Comparison of ENCODE assay signal across 16 cellular contexts in the genomic region with DNA sequence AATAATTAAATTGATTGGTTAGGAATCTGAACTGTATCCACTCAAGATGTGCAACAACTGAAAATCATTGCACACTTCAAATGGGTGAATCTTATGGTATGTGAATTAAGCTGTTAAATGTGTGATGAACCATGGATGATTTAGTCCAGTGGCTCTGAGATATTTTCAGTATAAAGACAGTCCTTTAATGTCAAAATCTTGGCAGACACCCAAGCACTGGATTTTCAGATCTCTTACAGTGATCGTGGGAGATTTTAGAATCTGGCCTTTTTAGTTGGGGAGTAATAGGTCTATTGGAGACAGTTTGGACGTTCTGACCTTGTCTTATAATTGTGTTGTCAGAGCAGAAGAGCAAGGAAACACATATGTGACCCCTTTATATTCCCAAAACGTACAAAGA. TPM values are rescaled to one million over a fixed set of nuclear protein-coding genes. Genes with fewer than 3 reads are reported as not detected.
"Had no signal": no experiment of that assay in that cellular context is flagged by ENCODE, and none has a peak within 500 bp of the region (broad histone marks: within the 10 kb centered on the region; RNA-seq: fewer than 3 reads in every experiment).

No MANE protein-coding gene starts in this region.

RNA-seq across cellular contexts. Expression of gene SSX7, which starts 4.0 kb away (rescaled TPM):
- total RNA-seq: natural killer cell, occipital lobe, osteoblast, ovary, progenitor cell of endocrine pancreas, psoas muscle, right atrium auricular region, sciatic nerve, smooth muscle cell, spleen, suprapubic skin, testis, tibial nerve, upper lobe of left lung, ureter, vagina had no signal

RNA-seq across cellular contexts. Expression of gene SSX2, which starts 56.3 kb away (rescaled TPM):
- total RNA-seq: natural killer cell, occipital lobe, osteoblast, ovary, progenitor cell of endocrine pancreas, psoas muscle, right atrium auricular region, sciatic nerve, smooth muscle cell, spleen, suprapubic skin, tibial nerve, upper lobe of left lung, ureter, vagina had no signal
